13 cellular contexts compared by ENCODE assay signal in the genomic region with DNA sequence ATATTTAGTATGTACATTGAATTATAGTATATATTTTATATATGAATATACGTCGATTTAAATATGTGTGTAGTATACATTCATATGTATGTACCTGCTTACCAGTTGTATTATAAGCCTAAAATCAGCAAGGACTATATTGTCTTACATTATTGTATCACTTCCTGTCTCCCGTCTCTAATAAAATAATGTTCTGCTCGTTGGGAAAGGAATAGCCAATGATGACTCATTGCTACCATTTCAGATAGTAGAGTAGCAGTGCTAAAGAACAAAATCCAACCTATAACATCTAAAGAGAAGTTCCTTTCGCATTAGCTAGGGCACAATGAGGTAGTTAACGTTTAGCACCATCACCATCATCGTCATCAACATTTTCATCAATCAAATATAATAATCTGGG.
"Had no signal": no experiment of that assay in that cellular context is flagged by ENCODE, and none has a peak within 500 bp of the region (broad histone marks: within the 10 kb centered on the region; RNA-seq: fewer than 3 reads in every experiment).

No MANE protein-coding gene starts in this region.

- H3K4me1 ChIP-seq: breast epithelium, gastroesophageal sphincter, left ventricle myocardium inferior, pancreas, stomach had no signal

- ATAC-seq: gastroesophageal sphincter, pancreas had no signal

- H3K27ac ChIP-seq: breast epithelium, gastroesophageal sphincter, left ventricle myocardium inferior, pancreas, stomach had no signal

- H3K27me3 ChIP-seq: breast epithelium had no signal

- DNase-seq: activated CD4-positive, alpha-beta memory T cell treated with anti-CD3 and anti-CD28 coated beads for 36 hours; activated CD4-positive, alpha-beta T cell treated with anti-CD3 and anti-CD28 coated beads for 1 hour; activated gamma-delta T cell; activated naive CD8-positive, alpha-beta T cell treated with anti-CD3 and anti-CD28 coated beads for 36 hours; activated T-cell treated with anti-CD3 and anti-CD28 coated beads, Interleukin-2, amount 50 U/mL, for 48 hours; kidney; left ventricle myocardium inferior; pancreas; stimulated activated CD4-positive, alpha-beta T cell treated with anti-CD3 and anti-CD28 coated beads, Interleukin-15, amount 100 ng/mL, for 24 hours; stimulated activated CD4-positive, alpha-beta T cell treated with anti-CD3 and anti-CD28 coated beads, Interleukin-4, amount 100 ng/mL, for 24 hours; stomach had no signal

- H3K4me3 ChIP-seq: breast epithelium, gastroesophageal sphincter, left ventricle myocardium inferior, pancreas, stomach had no signal

- H3K36me3 ChIP-seq: breast epithelium, gastroesophageal sphincter, left ventricle myocardium inferior, pancreas, stomach had no signal
